In the genomic region with DNA sequence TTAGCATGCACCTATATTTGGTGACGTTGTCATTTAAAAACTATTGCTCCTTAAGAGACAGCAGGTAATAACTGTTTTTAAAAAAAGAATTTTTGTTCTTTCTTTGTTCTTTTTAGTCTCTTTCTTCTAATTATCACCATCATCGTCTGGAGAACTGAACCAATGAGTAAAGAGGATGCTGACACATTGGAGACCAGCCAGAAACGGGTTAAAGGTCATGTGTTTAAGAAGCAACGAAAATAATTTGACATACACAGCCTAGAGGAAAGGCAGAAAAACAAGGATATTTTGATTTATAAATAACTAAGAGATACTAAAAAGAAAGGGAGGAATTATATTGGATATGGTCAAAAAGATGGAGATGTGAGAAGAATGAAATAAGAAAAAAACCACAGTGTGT, we compare ENCODE assay signal across 34 cellular contexts.
"Had no signal": no experiment of that assay in that cellular context is flagged by ENCODE, and none has a peak within 500 bp of the region (broad histone marks: within the 10 kb centered on the region; RNA-seq: fewer than 3 reads in every experiment).

No MANE protein-coding gene starts in this region.

- H3K4me3 ChIP-seq: MG63 had no signal

- DNase-seq: Karpas-422, Kasumi-1, MG63, MM.1S, MV-4-11, NCI-H1048, NCI-H1092, NCI-H1092 treated with DMSO at 0.1 percent for 48 hours, NCI-H1105, NCI-H1105 treated with DMSO at 0.1 percent for 48 hours, NCI-H1417, NCI-H1417 treated with DMSO at 0.1 percent for 48 hours, NCI-H1436, NCI-H1436 treated with DMSO at 0.1 percent for 48 hours, NCI-H146, NCI-H1694, NCI-H1694 treated with DMSO at 0.1 percent for 48 hours, NCI-H187, NCI-H187 treated with DMSO at 0.1 percent for 48 hours, NCI-H1930, NCI-H2029, NCI-H2029 treated with DMSO at 0.1 percent for 48 hours, NCI-H2081, NCI-H2081 treated with DMSO at 0.1 percent for 48 hours, NCI-H2107, NCI-H2171, NCI-H2171 treated with DMSO at 0.1 percent for 48 hours, NCI-H2227 treated with DMSO at 0.1 percent for 48 hours, NCI-H226, NCI-H345, NCI-H446, NCI-H446 treated with DMSO at 0.1 percent for 48 hours, NCI-H510A, NCI-H510A treated with DMSO at 0.1 percent for 48 hours had no signal

- H3K9me3 ChIP-seq: MG63 had no signal

- H3K27me3 ChIP-seq: MG63 had no signal

- H3K36me3 ChIP-seq: MG63 had no signal
